In the genomic region with DNA sequence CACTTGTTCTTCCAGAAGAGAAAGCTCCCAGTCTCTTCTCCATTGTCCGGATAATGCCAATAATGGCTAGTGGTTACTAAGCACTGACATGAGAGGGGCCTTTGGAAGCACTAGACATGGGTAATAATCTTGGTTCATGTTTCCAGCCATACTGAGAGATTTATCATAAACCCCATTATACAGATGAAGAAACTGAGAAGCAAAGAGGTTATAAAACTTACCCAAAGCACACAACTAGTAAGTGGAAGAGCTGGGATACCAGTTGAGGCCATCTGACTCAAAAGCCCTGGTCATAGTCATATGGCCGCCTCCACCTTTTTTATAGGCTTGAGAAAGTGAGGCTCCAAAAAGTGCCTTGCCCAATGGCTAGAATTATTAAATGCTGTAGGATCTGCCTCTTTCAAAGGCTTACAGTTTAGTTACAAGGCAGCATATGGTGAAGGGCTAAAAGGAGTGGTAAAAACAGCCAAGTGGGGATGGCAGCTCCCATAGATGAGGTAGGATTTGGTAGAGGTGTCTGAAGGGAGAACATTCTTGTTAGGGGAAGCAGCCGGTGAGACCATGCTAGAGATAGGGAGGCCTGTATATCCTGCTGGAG, we compare ENCODE assay signal across 8 cellular contexts. TPM values are rescaled to one million over a fixed set of nuclear protein-coding genes. Genes with fewer than 3 reads are reported as not detected.
DNase-seq lines count a peak whose midpoint lies in the region; ATAC-seq and TF ChIP-seq lines count a peak whose summit lies in the region.

No MANE protein-coding gene starts in this region.

- no peaks in the 10 kb centered on the region for H3K9me3 ChIP-seq in right cardiac atrium (ENCODE audit: control insufficient read depth, low read length)

- no peak for ATAC-seq in right cardiac atrium
- ATAC-seq in naive thymus-derived CD8-positive, alpha-beta T cell, result no peak
- ATAC-seq in GM18519 (IDR thresholded peaks at IDR 0.05; ENCODE audit: low FRiP score, unreplicated experiment), result no peak

- peak overlapping the region; percentile 73 to 86 (median 84) for H3K4me3 Mint-ChIP-seq in naive thymus-derived CD8-positive, alpha-beta T cell

- no peaks in the 10 kb centered on the region for H3K36me3 Mint-ChIP-seq in naive thymus-derived CD8-positive, alpha-beta T cell

- no peak for DNase-seq in right cardiac atrium
- no peak for DNase-seq in cardiac septum (ENCODE audit: low spot score)
- no peak for DNase-seq in dorsolateral prefrontal cortex
- DNase-seq in naive thymus-derived CD8-positive, alpha-beta T cell, result no peak
- no peak for DNase-seq in NK-92 treated with Interleukin-12 subunit alpha and Interleukin-12 subunit beta, amount 100 ng/mL, for 24 hours (lab: John Stamatoyannopoulos, UW)
- DNase-seq in NCI-H446 treated with DMSO at 0.1 percent for 48 hours (lab: John Stamatoyannopoulos, UW), result no peak
- DNase-seq in NCI-H1930 (lab: John Stamatoyannopoulos, UW), result no peak

- peak overlapping the region in 8 of 10 donors; percentile 22 to 89 (median 56) for H3K27ac Mint-ChIP-seq in naive thymus-derived CD8-positive, alpha-beta T cell

- H3K9me3 Mint-ChIP-seq in naive thymus-derived CD8-positive, alpha-beta T cell, result no peaks in the 10 kb centered on the region

- POLR2A ChIA-PET in naive thymus-derived CD8-positive, alpha-beta T cell (lab: Charles Lee), result interaction anchor here (0.6 to 1.3 kb wide), 3 partner anchors 70 to 251 kb away, joined by 3 to 5 read pairs (median 3); a partner anchor contains a TSS

- H3K27ac ChIP-seq in right cardiac atrium (ENCODE audit: low read length), result peak overlapping the region; percentile 94
- peak overlapping the region in 19 of 59 donors; percentile 31 to 88 (median 62) for H3K27ac ChIP-seq in dorsolateral prefrontal cortex

- peaks cover 8 to 25% (median 20%) of the 10 kb centered on the region in 4 donors for H3K4me1 Mint-ChIP-seq in naive thymus-derived CD8-positive, alpha-beta T cell

- H3K27me3 ChIP-seq in right cardiac atrium (ENCODE audit: control insufficient read depth, insufficient read depth) (no peaks in the 10 kb centered on the region), dorsolateral prefrontal cortex (no peaks in the 10 kb centered on the region)

- peak overlapping the region; percentile 73 for H3K4me3 ChIP-seq in right cardiac atrium (ENCODE audit: low read length)
- H3K4me3 ChIP-seq in dorsolateral prefrontal cortex, result peak overlapping the region in 51 of 59 donors; percentile 38 to 80 (median 67)

- whole genome bisulfite sequencing in right cardiac atrium, result 87% methylated on average over 3 of the region's 3 CpGs

- peaks cover 9% of the 10 kb centered on the region for H3K4me1 ChIP-seq in right cardiac atrium (ENCODE audit: control insufficient read depth, insufficient read depth, low read length)

- H3K27me3 Mint-ChIP-seq in naive thymus-derived CD8-positive, alpha-beta T cell, result peaks cover 0 to 2% (median 0%) of the 10 kb centered on the region in 5 donors

- intact Hi-C loops in right cardiac atrium (cut with DNase I), result loop anchor here (2.0 to 5.0 kb wide), 4 partner anchors 70 to 141 kb away; a partner anchor contains a TSS
- intact Hi-C loops in cardiac septum (cut with DNase I), result loop anchor here (5.0 kb wide), 2 partner anchors 34 to 86 kb away; a partner anchor contains a TSS
- intact Hi-C loops in dorsolateral prefrontal cortex (cut with DNase I), result loop anchor here (5.0 kb wide), 3 partner anchors 71 to 141 kb away; a partner anchor contains a TSS

- TF ChIP-seq CTCF in dorsolateral prefrontal cortex (IDR thresholded peaks at IDR 0.05 in 54 of 56, conservative IDR thresholded peaks at IDR 0.05 in 2 of 56; ENCODE audit: low read depth in 1 of 56, partially characterized antibody in 56 of 56), result no peak

RNA-seq across cellular contexts. Expression of a gene that starts 1.0 kb away (rescaled TPM):
- total RNA-seq in right cardiac atrium (100 to 1,000 TPM; 118 to 187 (median 148) TPM), cardiac septum (121 TPM), dorsolateral prefrontal cortex (10 to 100 TPM; 36.0 to 75.9 (median 53.3) TPM)
- 57.9 TPM for polyA plus RNA-seq in right cardiac atrium
- total RNA-seq in naive thymus-derived CD8-positive, alpha-beta T cell, result 100 to 1,000 TPM in 1 of 2 experiments, 10 to 100 TPM in 1; 90.8 to 102 TPM
- 10 to 100 TPM; 18.7 to 29.6 (median 25.0) TPM for polyA plus RNA-seq in naive thymus-derived CD8-positive, alpha-beta T cell
